8 cellular contexts compared by ENCODE assay signal in genomic region chr19:12766051-12766521, GRCh38. TPM values are rescaled to one million over a fixed set of nuclear protein-coding genes. Genes with fewer than 3 reads are reported as not detected.
DNase-seq lines count a peak whose midpoint lies in the region; ATAC-seq and TF ChIP-seq lines count a peak whose summit lies in the region.

No MANE protein-coding gene starts in this region.

- no peak overlapping the region for H2AK5ac ChIP-seq in trophoblast cell (ENCODE audit: low read length)

- H3K27me3 ChIP-seq in trophoblast cell (ENCODE audit: insufficient read depth, low read length), result no peaks in the 10 kb centered on the region

- no peaks in the 10 kb centered on the region for H3K79me1 ChIP-seq in trophoblast cell (ENCODE audit: low read length)

- H3K4me3 ChIP-seq in trophoblast cell (ENCODE audit: low read depth, low read length), result no peak overlapping the region

- H3K79me2 ChIP-seq in trophoblast cell (ENCODE audit: control insufficient read depth, insufficient read depth, low read length, poor library complexity), result no peaks in the 10 kb centered on the region

- H3K23ac ChIP-seq in trophoblast cell (ENCODE audit: low read length), result no peak overlapping the region

- H3K4me3 Mint-ChIP-seq in activated T-cell treated with anti-CD3 and anti-CD28 coated beads, Interleukin-2, amount 50 U/mL, for 72 hours, result peak overlapping the region; percentile 57 to 73

- H2BK120ac ChIP-seq in trophoblast cell (ENCODE audit: insufficient read depth, low read length, poor library complexity), result no peak overlapping the region

- H3K36me3 ChIP-seq in trophoblast cell (ENCODE audit: control insufficient read depth in 1 of 2, insufficient read depth in 2 of 2, low read length in 2 of 2), result peaks cover 67 to 71% of the 10 kb centered on the region in 2 experiments

- no peak overlapping the region for H3K4me2 ChIP-seq in trophoblast cell (ENCODE audit: low read length)

- peak; percentile 72 for DNase-seq in NCI-H460 (ENCODE audit: extremely low read depth, low read depth)
- peak; percentile 87 to 90 for DNase-seq in activated T-cell treated with anti-CD3 and anti-CD28 coated beads, Interleukin-2, amount 50 U/mL, for 72 hours
- DNase-seq in head of caudate nucleus, result peak in 35 of 42 donors; percentile 65 to 93 (median 85)
- peak; percentile 90 to 91 for DNase-seq in trophoblast cell
- DNase-seq in OCI-M1 (lab: John Stamatoyannopoulos, UW), result no peak

- WGBS in trophoblast cell (ENCODE audit: extremely low coverage, insufficient coverage, insufficient read length), result no CpG with 5 or more reads among the region's 30 CpGs

- peak overlapping the region; percentile 60 for H3K27ac ChIP-seq in 22Rv1
- H3K27ac ChIP-seq in trophoblast cell (ENCODE audit: low read depth, low read length), result no peak overlapping the region

- H2AFZ ChIP-seq in trophoblast cell (ENCODE audit: insufficient read depth, low read length, poor library complexity), result no peak overlapping the region

- no peak overlapping the region for H3K27ac Mint-ChIP-seq in activated T-cell treated with anti-CD3 and anti-CD28 coated beads, Interleukin-2, amount 50 U/mL, for 72 hours

- no peak overlapping the region for H3K18ac ChIP-seq in trophoblast cell (ENCODE audit: low read length)

- H3K9me3 ChIP-seq in trophoblast cell (ENCODE audit: insufficient read depth, low read depth, low read length), result peaks cover 5% of the 10 kb centered on the region

- no peak overlapping the region for H2BK12ac ChIP-seq in trophoblast cell (ENCODE audit: low read length)

- H4K8ac ChIP-seq in trophoblast cell (ENCODE audit: low read depth, low read length), result no peak overlapping the region

- no peak overlapping the region for H2BK5ac ChIP-seq in trophoblast cell (ENCODE audit: low read depth, low read length, poor library complexity)

- intact Hi-C loops in head of caudate nucleus (cut with DNase I), result loop anchor here (5.0 kb wide), 1 partner anchor 81 kb away; no protein-coding TSS in a partner anchor

- TF ChIP-seq CTCF in 22Rv1 (IDR thresholded peaks at IDR 0.05), result peak; percentile 98
- TF ChIP-seq CTCF in GM12874 (IDR thresholded peaks at IDR 0.05; ENCODE audit: insufficient read depth, low read depth, low read length), result peak; percentile 93

- H4K12ac ChIP-seq in trophoblast cell (ENCODE audit: low read depth, low read length), result no peak overlapping the region

- H3K9ac ChIP-seq in trophoblast cell (ENCODE audit: low read length), result no peak overlapping the region

- H4K91ac ChIP-seq in trophoblast cell (ENCODE audit: low read depth, low read length), result no peak overlapping the region

- no peaks in the 10 kb centered on the region for H3K27me3 Mint-ChIP-seq in activated T-cell treated with anti-CD3 and anti-CD28 coated beads, Interleukin-2, amount 50 U/mL, for 72 hours (ENCODE audit: low read depth)

- no peaks in the 10 kb centered on the region for H3K36me3 Mint-ChIP-seq in activated T-cell treated with anti-CD3 and anti-CD28 coated beads, Interleukin-2, amount 50 U/mL, for 72 hours (ENCODE audit: insufficient read depth in 2 of 2)

- H3K4me1 ChIP-seq in trophoblast cell (ENCODE audit: control insufficient read depth in 1 of 2, insufficient read depth in 2 of 2, low read length in 2 of 2), result peaks cover 0 to 3% of the 10 kb centered on the region in 2 experiments

- no peaks in the 10 kb centered on the region for H3K9me3 Mint-ChIP-seq in activated T-cell treated with anti-CD3 and anti-CD28 coated beads, Interleukin-2, amount 50 U/mL, for 72 hours

- no peak overlapping the region for H3K4ac ChIP-seq in trophoblast cell (ENCODE audit: low read depth, low read length)

- peaks cover 18% of the 10 kb centered on the region for H3K4me1 Mint-ChIP-seq in activated T-cell treated with anti-CD3 and anti-CD28 coated beads, Interleukin-2, amount 50 U/mL, for 72 hours (ENCODE audit: low read depth)

- H3K14ac ChIP-seq in trophoblast cell (ENCODE audit: low read length), result no peak overlapping the region

- ATAC-seq in activated T-cell treated with anti-CD3 and anti-CD28 coated beads, Interleukin-2, amount 50 U/mL, for 72 hours (replicated peaks in 1 of 2), result peak; percentile 80 to 85
- no peak for ATAC-seq in HG02852 (IDR thresholded peaks at IDR 0.05; ENCODE audit: unreplicated experiment)

RNA-seq across cellular contexts. Expression of gene HOOK2, which starts 9.3 kb away (rescaled TPM):
- total RNA-seq in NCI-H460 (2014; rRNA removed; shearing (Covaris generic)), result 6.0 TPM in 2 replicates
- polyA plus RNA-seq in NCI-H460 (2014; cell fraction: nucleus; rRNA removed), result 52.1 and 63.4 TPM in 2 replicates
- 10 to 100 TPM; 38.8 to 41.0 TPM for total RNA-seq in activated T-cell treated with anti-CD3 and anti-CD28 coated beads, Interleukin-2, amount 50 U/mL, for 72 hours
- polyA plus RNA-seq in trophoblast cell (2013), result 28.7 and 30.7 TPM in 2 replicates

RNA-seq across cellular contexts. Expression of gene BEST2, which starts 14.5 kb away (rescaled TPM):
- total RNA-seq in NCI-H460 (2014; rRNA removed; shearing (Covaris generic)), result 0.22 TPM in 1 of 2 replicates, not detected in the other
- polyA plus RNA-seq in NCI-H460 (2014; cell fraction: nucleus; rRNA removed), result 0.07 and 1.8 TPM in 2 replicates
- total RNA-seq in activated T-cell treated with anti-CD3 and anti-CD28 coated beads, Interleukin-2, amount 50 U/mL, for 72 hours, result not detected
- 0.01 and 0.04 TPM in 2 replicates for polyA plus RNA-seq in trophoblast cell (2013)

RNA-seq across cellular contexts. Expression of gene JUNB, which starts 25.2 kb away (rescaled TPM):
- 137 and 153 TPM in 2 replicates for total RNA-seq in NCI-H460 (2014; rRNA removed; shearing (Covaris generic))
- polyA plus RNA-seq in NCI-H460 (2014; cell fraction: nucleus; rRNA removed), result 81.5 and 84.9 TPM in 2 replicates
- 100 to 1,000 TPM; 574 to 618 TPM for total RNA-seq in activated T-cell treated with anti-CD3 and anti-CD28 coated beads, Interleukin-2, amount 50 U/mL, for 72 hours
- 81.3 and 87.5 TPM in 2 replicates for polyA plus RNA-seq in trophoblast cell (2013)

RNA-seq across cellular contexts. Expression of gene GET3, which starts 28.8 kb away (rescaled TPM):
- 50.9 and 53.9 TPM in 2 replicates for total RNA-seq in NCI-H460 (2014; rRNA removed; shearing (Covaris generic))
- polyA plus RNA-seq in NCI-H460 (2014; cell fraction: nucleus; rRNA removed), result 60.9 and 83.3 TPM in 2 replicates
- 10 to 100 TPM; 42.6 to 43.7 TPM for total RNA-seq in activated T-cell treated with anti-CD3 and anti-CD28 coated beads, Interleukin-2, amount 50 U/mL, for 72 hours
- polyA plus RNA-seq in trophoblast cell (2013), result 54.8 and 55.0 TPM in 2 replicates

RNA-seq across cellular contexts. Expression of gene TRIR, which starts 31.6 kb away (rescaled TPM):
- total RNA-seq in NCI-H460 (2014; rRNA removed; shearing (Covaris generic)), result 141 and 145 TPM in 2 replicates
- 217 and 225 TPM in 2 replicates for polyA plus RNA-seq in NCI-H460 (2014; cell fraction: nucleus; rRNA removed)
- total RNA-seq in activated T-cell treated with anti-CD3 and anti-CD28 coated beads, Interleukin-2, amount 50 U/mL, for 72 hours, result 100 to 1,000 TPM; 131 to 134 TPM
- polyA plus RNA-seq in trophoblast cell (2013), result 232 and 239 TPM in 2 replicates
